In the genomic region with DNA sequence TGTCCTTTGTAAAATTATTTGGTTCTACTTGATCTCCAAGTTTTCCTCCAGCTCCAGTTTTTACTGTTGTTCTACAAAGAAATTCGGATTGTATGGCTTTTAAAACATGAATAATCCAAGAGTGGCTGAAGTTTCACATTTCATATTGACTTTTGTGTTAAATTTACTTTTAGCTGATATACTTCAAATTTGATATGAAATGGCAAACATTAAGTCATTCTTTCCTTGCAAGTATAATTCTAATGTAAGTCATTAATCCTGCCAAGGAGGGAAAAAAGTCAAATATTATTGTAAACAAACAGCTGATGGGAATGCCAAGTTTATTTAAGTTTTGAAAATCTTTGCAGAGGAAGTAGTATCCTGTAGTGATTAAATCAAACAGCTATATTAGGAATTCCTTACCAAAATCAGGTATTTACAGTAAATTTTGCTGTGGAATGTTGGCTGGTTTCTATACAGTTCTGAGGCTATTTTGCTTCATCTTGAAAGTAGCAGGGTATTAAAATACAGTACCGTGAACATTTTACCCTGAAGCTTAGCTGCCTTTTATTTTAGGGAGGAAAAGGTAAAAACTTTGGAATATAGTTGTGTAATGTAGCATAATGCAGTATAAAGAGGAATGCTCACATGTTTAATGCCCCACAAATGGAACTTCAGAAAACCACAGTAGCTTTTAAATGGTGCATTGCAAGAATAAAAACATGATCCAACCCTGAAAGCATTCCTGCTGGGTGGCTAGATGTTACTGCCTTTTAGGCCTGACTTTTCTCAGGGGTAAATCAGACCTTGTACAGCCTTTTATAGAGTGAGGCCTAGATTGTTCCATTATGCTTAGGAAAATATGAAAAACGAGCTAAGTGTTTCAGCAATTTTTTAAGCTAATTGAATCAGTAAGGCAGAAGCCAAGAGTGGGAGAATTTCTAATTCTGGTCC, we compare ENCODE assay signal across 21 cellular contexts.
DNase-seq lines count a peak whose midpoint lies in the region; ATAC-seq and TF ChIP-seq lines count a peak whose summit lies in the region.
"Had no signal": no experiment of that assay in that cellular context is flagged by ENCODE, and none has a peak within 500 bp of the region (broad histone marks: within the 10 kb centered on the region; RNA-seq: fewer than 3 reads in every experiment).

No MANE protein-coding gene starts in this region.

- no peak overlapping the region; the same call in 1 of the 2 replicates for H3K14ac ChIP-seq in IMR-90 (replicated peaks; ENCODE audit: low read depth, low read length)

- H3K56ac ChIP-seq in IMR-90 (ENCODE audit: extremely low read depth, insufficient read depth, low read length) = no peak overlapping the region

- H2AK5ac ChIP-seq in IMR-90 (ENCODE audit: low read depth, low read length) = no peak overlapping the region

- no peak overlapping the region for H3K4me3 ChIP-seq in ACC112 (ENCODE audit: low read depth, low read length)
- no peak overlapping the region for H3K4me3 ChIP-seq in IMR-90 (ENCODE audit: insufficient read depth, low read depth, low read length)
- no peak overlapping the region for H3K4me3 ChIP-seq in coronary artery
- no peak overlapping the region for H3K4me3 ChIP-seq in neural cell (ENCODE audit: low read length)
- H3K4me3 ChIP-seq in naive thymus-derived CD4-positive, alpha-beta T cell (ENCODE audit: low read length) = no peak overlapping the region
- no peak overlapping the region for H3K4me3 ChIP-seq in WERI-Rb-1 (ENCODE audit: low read depth, low read length)
- no peak overlapping the region for H3K4me3 ChIP-seq in testis
- H3K4me3 ChIP-seq in CD8-positive, alpha-beta memory T cell (ENCODE audit: low read length) = no peak overlapping the region
- H3K4me3 ChIP-seq: heart right ventricle, tibial nerve had no signal

- no peak for TF ChIP-seq EP300 in neural cell (conservative IDR thresholded peaks at IDR 0.05; ENCODE audit: poor library complexity, severe bottlenecking)

- H3K27ac ChIP-seq in ACC112 (ENCODE audit: low read depth, low read length) (no peak overlapping the region), IMR-90 (ENCODE audit: insufficient read depth, low read length) (no peak overlapping the region), coronary artery (peak overlapping the region; percentile 27 to 42), neural cell (ENCODE audit: low read length) (peak overlapping the region; percentile 0), WERI-Rb-1 (no peak overlapping the region), testis (no peak overlapping the region)
- H3K27ac ChIP-seq in naive thymus-derived CD4-positive, alpha-beta T cell (ENCODE audit: low read depth, low read length) = no peak overlapping the region
- H3K27ac ChIP-seq in CD8-positive, alpha-beta memory T cell (ENCODE audit: low read depth, low read length) = no peak overlapping the region
- H3K27ac ChIP-seq: 22Rv1, KMS-11, tibial nerve had no signal

- H3K36me3 Mint-ChIP-seq in naive thymus-derived CD4-positive, alpha-beta T cell = peaks cover 0 to 21% (median 14%) of the 10 kb centered on the region in 5 donors
- H3K36me3 Mint-ChIP-seq in CD8-positive, alpha-beta memory T cell = peaks cover 2 to 5% (median 5%) of the 10 kb centered on the region in 3 donors

- H3F3A ChIP-seq in neural cell (ENCODE audit: insufficient read depth, low read length, poor library complexity, severe bottlenecking) = no peaks in the 10 kb centered on the region

- H3K4me3 Mint-ChIP-seq in naive thymus-derived CD4-positive, alpha-beta T cell = no peak overlapping the region
- H3K4me3 Mint-ChIP-seq in CD8-positive, alpha-beta memory T cell = no peak overlapping the region
- H3K4me3 Mint-ChIP-seq: activated B cell treated with CpG ODN at 0.5 μM for 24 hours; CD4-positive, alpha-beta memory T cell; dendritic cell treated with granulocyte-macrophage colony-stimulating factor and Interleukin-4, amounts not matched to agents 40 ng/mL and 50 ng/mL, for 4 days; memory B cell had no signal

- no peak overlapping the region for H3K23ac ChIP-seq in IMR-90 (ENCODE audit: low read depth, low read length)

- H3K4ac ChIP-seq in IMR-90 (ENCODE audit: low read depth, low read length) = no peak overlapping the region

- no peaks in the 10 kb centered on the region for H3K27me3 ChIP-seq in ACC112 (ENCODE audit: insufficient read depth, low read length)
- no peaks in the 10 kb centered on the region for H3K27me3 ChIP-seq in IMR-90 (ENCODE audit: control insufficient read depth, insufficient read depth, low read length)
- H3K27me3 ChIP-seq in neural cell (ENCODE audit: insufficient read depth, low read depth, low read length) = no peaks in the 10 kb centered on the region
- H3K27me3 ChIP-seq in naive thymus-derived CD4-positive, alpha-beta T cell (ENCODE audit: control insufficient read depth in 2 of 2, insufficient read depth in 2 of 2, low read length in 2 of 2) = no peaks in the 10 kb centered on the region
- H3K27me3 ChIP-seq in WERI-Rb-1 (ENCODE audit: insufficient read depth, low read depth, severe bottlenecking) = peaks cover 14% of the 10 kb centered on the region
- H3K27me3 ChIP-seq in testis = no peaks in the 10 kb centered on the region
- no peaks in the 10 kb centered on the region for H3K27me3 ChIP-seq in CD8-positive, alpha-beta memory T cell (ENCODE audit: insufficient read depth, low read length, poor library complexity, severe bottlenecking)
- H3K27me3 ChIP-seq: heart right ventricle, tibial nerve had no signal

- H3K9ac ChIP-seq in IMR-90 (ENCODE audit: low read depth, low read length) (no peak overlapping the region), neural cell (ENCODE audit: low read length) (no peak overlapping the region)
- H3K9ac ChIP-seq: KMS-11 had no signal

- H3K79me2 ChIP-seq in ACC112 (ENCODE audit: control insufficient read depth, insufficient read depth, low read length, unreplicated experiment) (no peaks in the 10 kb centered on the region), neural cell (replicated peaks; ENCODE audit: insufficient read depth, low read length) (no peaks in the 10 kb centered on the region)

- H3K4me2 ChIP-seq in IMR-90 (ENCODE audit: low read depth, low read length) = no peak overlapping the region
- H3K4me2 ChIP-seq in neural cell (ENCODE audit: low read length) = no peak overlapping the region
- H3K4me2 ChIP-seq: KMS-11 had no signal

- H4K20me1 ChIP-seq in IMR-90 (ENCODE audit: insufficient read depth, low read length) (no peaks in the 10 kb centered on the region), neural cell (ENCODE audit: insufficient read depth) (no peaks in the 10 kb centered on the region)

- no peak overlapping the region for H4K91ac ChIP-seq in IMR-90 (ENCODE audit: insufficient read depth, low read depth, low read length)

- no peaks in the 10 kb centered on the region for H3K9me1 ChIP-seq in IMR-90 (ENCODE audit: insufficient read depth, low read length)

- H3K9me3 ChIP-seq in IMR-90 (ENCODE audit: control insufficient read depth, insufficient read depth, low read length) = no peaks in the 10 kb centered on the region
- H3K9me3 ChIP-seq in neural cell (ENCODE audit: low read length) = no peaks in the 10 kb centered on the region
- no peaks in the 10 kb centered on the region for H3K9me3 ChIP-seq in naive thymus-derived CD4-positive, alpha-beta T cell (ENCODE audit: control insufficient read depth in 2 of 3, low read length in 3 of 3)
- no peaks in the 10 kb centered on the region for H3K9me3 ChIP-seq in WERI-Rb-1 (ENCODE audit: severe bottlenecking)
- H3K9me3 ChIP-seq in testis = no peaks in the 10 kb centered on the region
- H3K9me3 ChIP-seq in CD8-positive, alpha-beta memory T cell (ENCODE audit: low read length) = no peaks in the 10 kb centered on the region
- H3K9me3 ChIP-seq: heart right ventricle, tibial nerve had no signal

- ATAC-seq in IMR-90 (ENCODE audit: low read depth) = peak; percentile 88
- ATAC-seq in naive thymus-derived CD4-positive, alpha-beta T cell = no peak

- TF ChIP-seq CTCF in IMR-90 (conservative IDR thresholded peaks at IDR 0.05; ENCODE audit: low read depth, low read length) (no peak), coronary artery (IDR thresholded peaks at IDR 0.05) (no peak), neural cell (IDR thresholded peaks at IDR 0.05; ENCODE audit: poor library complexity, severe bottlenecking) (no peak), WERI-Rb-1 (IDR thresholded peaks at IDR 0.05; ENCODE audit: low read depth, low read length) (no peak), testis (IDR thresholded peaks at IDR 0.05) (no peak)

- peaks cover 10% of the 10 kb centered on the region for H3K4me1 ChIP-seq in ACC112 (ENCODE audit: control insufficient read depth, insufficient read depth, low read length, unreplicated experiment)
- H3K4me1 ChIP-seq in IMR-90 (ENCODE audit: control insufficient read depth, insufficient read depth, low read length) = peaks cover 2% of the 10 kb centered on the region; the same call in 1 of the 2 replicates
- H3K4me1 ChIP-seq in naive thymus-derived CD4-positive, alpha-beta T cell (ENCODE audit: control insufficient read depth in 2 of 2, insufficient read depth in 2 of 2, low read length in 2 of 2) = no peaks in the 10 kb centered on the region
- peaks cover 4% of the 10 kb centered on the region for H3K4me1 ChIP-seq in testis
- no peaks in the 10 kb centered on the region for H3K4me1 ChIP-seq in CD8-positive, alpha-beta memory T cell (ENCODE audit: insufficient read depth, low read length)

- H3K27ac Mint-ChIP-seq in naive thymus-derived CD4-positive, alpha-beta T cell = no peak overlapping the region
- no peak overlapping the region for H3K27ac Mint-ChIP-seq in CD8-positive, alpha-beta memory T cell
- H3K27ac Mint-ChIP-seq: activated B cell treated with CpG ODN at 0.5 μM for 24 hours; CD4-positive, alpha-beta memory T cell; dendritic cell treated with granulocyte-macrophage colony-stimulating factor and Interleukin-4, amounts not matched to agents 40 ng/mL and 50 ng/mL, for 4 days; memory B cell had no signal

- H3K9me2 ChIP-seq in neural cell (ENCODE audit: insufficient read depth, low read length) = no peaks in the 10 kb centered on the region

- in situ Hi-C loops in IMR-90 (cut with MboI; ENCODE audit: low sequenced_read_pairs) = no loop called here

- H3K4me1 Mint-ChIP-seq in naive thymus-derived CD4-positive, alpha-beta T cell = no peaks in the 10 kb centered on the region
- no peaks in the 10 kb centered on the region for H3K4me1 Mint-ChIP-seq in CD8-positive, alpha-beta memory T cell
- H3K4me1 Mint-ChIP-seq: activated B cell treated with CpG ODN at 0.5 μM for 24 hours; CD4-positive, alpha-beta memory T cell; memory B cell had no signal

- 80% methylated on average over 1 of the region's 3 CpGs; no CpG with 5 or more reads in 1 of the 2 experiments for WGBS in IMR-90 (ENCODE audit: extremely low coverage in 2 of 2, insufficient read length in 1 of 2), 2 experiments
- WGBS in testis, 2 donors = 69 to 72% methylated on average over 3 of the region's 3 CpGs

- H3K36me3 ChIP-seq in ACC112 (ENCODE audit: insufficient read depth, low read length) = no peaks in the 10 kb centered on the region
- H3K36me3 ChIP-seq in IMR-90 (ENCODE audit: control insufficient read depth, insufficient read depth, low read length) = no peaks in the 10 kb centered on the region
- H3K36me3 ChIP-seq in neural cell (ENCODE audit: insufficient read depth, low read length) = no peaks in the 10 kb centered on the region
- no peaks in the 10 kb centered on the region for H3K36me3 ChIP-seq in naive thymus-derived CD4-positive, alpha-beta T cell (ENCODE audit: control insufficient read depth in 2 of 3, insufficient read depth in 3 of 3, low read length in 3 of 3)
- no peaks in the 10 kb centered on the region for H3K36me3 ChIP-seq in WERI-Rb-1
- no peaks in the 10 kb centered on the region for H3K36me3 ChIP-seq in testis (ENCODE audit: low read depth, missing control alignments)
- no peaks in the 10 kb centered on the region for H3K36me3 ChIP-seq in CD8-positive, alpha-beta memory T cell (ENCODE audit: insufficient read depth, low read length)
- H3K36me3 ChIP-seq: heart right ventricle, tibial nerve had no signal

- CTCF ChIA-PET in IMR-90 (lab: Yijun Ruan, JAX) = interaction anchor here (0.6 kb wide), 2 partner anchors 10 to 37 kb away, joined by 3 read pairs; no protein-coding TSS in a partner anchor
- CTCF ChIA-PET in naive thymus-derived CD4-positive, alpha-beta T cell (lab: Charles Lee) = interaction anchor here (0.6 to 0.8 kb wide), 2 partner anchors 16 to 230 kb away, joined by 3 read pairs; no protein-coding TSS in a partner anchor
- CTCF ChIA-PET in CD8-positive, alpha-beta memory T cell (lab: Charles Lee) = no interaction called here

- H3K18ac ChIP-seq in IMR-90 (ENCODE audit: low read depth, low read length) = 0 out of 2 replicates have a peak overlapping the region, but pooled peaks have one; percentile 46

- no peak overlapping the region for H4K5ac ChIP-seq in IMR-90 (ENCODE audit: low read depth, low read length)

- H2BK15ac ChIP-seq in IMR-90 (ENCODE audit: low read depth, low read length) = no peak overlapping the region

- POLR2A ChIA-PET in IMR-90 (lab: Charles Lee; ENCODE audit: unreplicated experiment) = no interaction called here
- POLR2A ChIA-PET in naive thymus-derived CD4-positive, alpha-beta T cell (lab: Charles Lee) = no interaction called here
- POLR2A ChIA-PET in CD8-positive, alpha-beta memory T cell (lab: Charles Lee) = no interaction called here

- peak overlapping the region; percentile 40 for H2BK5ac ChIP-seq in IMR-90 (ENCODE audit: low read depth, low read length, poor library complexity, severe bottlenecking)

- no peak overlapping the region for H2BK20ac ChIP-seq in IMR-90 (ENCODE audit: low read depth, low read length)

- dilution Hi-C loops in IMR-90 (cut with HindIII; ENCODE audit: low sequenced_read_pairs, unreplicated experiment) = no loop called here

- H2AFZ ChIP-seq in ACC112 (ENCODE audit: low read length, unreplicated experiment) (peak overlapping the region; percentile 60), IMR-90 (replicated peaks; ENCODE audit: low read length, poor library complexity) (no peak overlapping the region), neural cell (ENCODE audit: low read depth, low read length) (no peak overlapping the region)

- H3K79me1 ChIP-seq in IMR-90 (ENCODE audit: low read depth in 1 of 2, low read length in 2 of 2) = no peaks in the 10 kb centered on the region

- H4K8ac ChIP-seq in IMR-90 (ENCODE audit: low read depth in 2 of 2, low read length in 2 of 2) = no peak overlapping the region

- TF ChIP-seq POLR2A in IMR-90 (IDR thresholded peaks at IDR 0.05; ENCODE audit: low read depth, low read length) (no peak), testis (IDR thresholded peaks at IDR 0.05) (no peak)

- no TSS peak for BruUV-seq in IMR-90 (replicated peaks; lab: Mats Ljungman, UMichigan)

- DNase-seq in IMR-90 = peak; percentile 57
- DNase-seq in coronary artery (ENCODE audit: low spot score) = no peak
- no peak for DNase-seq in naive thymus-derived CD4-positive, alpha-beta T cell
- no peak for DNase-seq in WERI-Rb-1
- DNase-seq in testis = no peak
- DNase-seq in CD8-positive, alpha-beta memory T cell = no peak
- DNase-seq: activated B cell treated with CpG ODN at 0.5 μM for 24 hours; amniotic stem cell; CD4-positive, alpha-beta memory T cell; heart right ventricle; kidney; NCI-H1417; stimulated activated CD4-positive, alpha-beta T cell treated with anti-CD3 and anti-CD28 coated beads, Interleukin-4, amount 100 ng/mL, for 24 hours; stimulated activated CD8-positive, alpha-beta memory T cell treated with anti-CD3 and anti-CD28 coated beads, Interleukin-4, amount 100 ng/mL, for 48 hours had no signal

- H3K9me3 Mint-ChIP-seq in naive thymus-derived CD4-positive, alpha-beta T cell = no peaks in the 10 kb centered on the region
- H3K9me3 Mint-ChIP-seq in CD8-positive, alpha-beta memory T cell = no peaks in the 10 kb centered on the region
- H3K9me3 Mint-ChIP-seq: activated B cell treated with CpG ODN at 0.5 μM for 24 hours; CD4-positive, alpha-beta memory T cell; memory B cell had no signal

- no peaks in the 10 kb centered on the region for H3K27me3 Mint-ChIP-seq in naive thymus-derived CD4-positive, alpha-beta T cell
- no peaks in the 10 kb centered on the region for H3K27me3 Mint-ChIP-seq in CD8-positive, alpha-beta memory T cell
- H3K27me3 Mint-ChIP-seq: activated B cell treated with CpG ODN at 0.5 μM for 24 hours; CD4-positive, alpha-beta memory T cell; dendritic cell treated with granulocyte-macrophage colony-stimulating factor and Interleukin-4, amounts not matched to agents 40 ng/mL and 50 ng/mL, for 4 days; memory B cell had no signal

- no peak overlapping the region for H2BK120ac ChIP-seq in IMR-90 (ENCODE audit: low read depth, low read length)

- intact Hi-C loops in IMR-90 (cut with micrococcal nuclease) = no loop called here
- intact Hi-C loops in naive thymus-derived CD4-positive, alpha-beta T cell (cut with micrococcal nuclease) = no loop called here
- intact Hi-C loops in testis (cut with DNase I; ENCODE audit: low total_unique reads) = no loop called here

- H2AK9ac ChIP-seq in IMR-90 (replicated peaks; ENCODE audit: low read depth, low read length, poor library complexity) = no peak overlapping the region

- no peak for TF ChIP-seq RAD21 in IMR-90 (IDR thresholded peaks at IDR 0.05; ENCODE audit: low read length)
- no peak for TF ChIP-seq RAD21 in neural cell (conservative IDR thresholded peaks at IDR 0.05)

Comparison
In these comparisons a context has a peak if more than half of its experiments do, and no peak if none do; other contexts are left out.
1. H3K27ac ChIP-seq: peak in coronary artery (2 of 2) and neural cell (single experiment); none in ACC112 (single experiment), IMR-90 (single experiment), naive thymus-derived CD4-positive, alpha-beta T cell (single experiment), WERI-Rb-1 (single experiment), testis (0 of 2) and CD8-positive, alpha-beta memory T cell (single experiment).